ENCODE assay signal across 8 cellular contexts in genomic region chr19:40348961-40349507, GRCh38. TPM values are rescaled to one million over a fixed set of nuclear protein-coding genes. Genes with fewer than 3 reads are reported as not detected.
A peak's percentile ranks its signal among the peaks of the same experiment; 100 is the strongest.
DNase-seq lines count a peak whose midpoint lies in the region; ATAC-seq and TF ChIP-seq lines count a peak whose summit lies in the region.

No MANE protein-coding gene starts in this region.

- CTCF ChIA-PET in PC-3 (lab: Charles Lee): interaction anchor here (1.0 kb wide), 1 partner anchor 72 kb away, joined by 8 read pairs; no protein-coding TSS in a partner anchor

- peak overlapping the region; percentile 32 for H3K27ac ChIP-seq in BLaER1
- H3K27ac ChIP-seq in PC-3 (ENCODE audit: low read length): no peak overlapping the region
- peak overlapping the region; percentile 33 for H3K27ac ChIP-seq in mesenchymal stem cell (ENCODE audit: low read length, poor library complexity, severe bottlenecking)
- peak overlapping the region; percentile 67 to 85 (median 78) for H3K27ac ChIP-seq in upper lobe of left lung

- no peaks in the 10 kb centered on the region for H3F3A ChIP-seq in PC-3 (ENCODE audit: low read length, unreplicated experiment)

- ATAC-seq in PC-3 (no peak), upper lobe of left lung (ENCODE audit: low FRiP score in 2 of 2) (peak in 1 of 2 donors; percentile 44), HG03108 (IDR thresholded peaks at IDR 0.05; ENCODE audit: unreplicated experiment) (no peak)

- H3K14ac ChIP-seq in mesenchymal stem cell (ENCODE audit: low read length in 2 of 2): peak overlapping the region in 1 of 2 experiments; percentile 90

- H3K18ac ChIP-seq in mesenchymal stem cell (ENCODE audit: low read depth in 1 of 2, low read length in 2 of 2): peak overlapping the region; percentile 34 to 50

- TF ChIP-seq EP300 in upper lobe of left lung (IDR thresholded peaks at IDR 0.05): no peak

- no peak overlapping the region for H4K8ac ChIP-seq in mesenchymal stem cell (ENCODE audit: low read length)

- H3K27me3 Mint-ChIP-seq in chondrocyte (ENCODE audit: low read depth): no peaks in the 10 kb centered on the region

- peaks cover 32% of the 10 kb centered on the region for H3K79me1 ChIP-seq in mesenchymal stem cell (replicated peaks; ENCODE audit: low read length, poor library complexity, severe bottlenecking)

- H3K4me2 ChIP-seq in BLaER1 (peak overlapping the region; percentile 91), PC-3 (ENCODE audit: low read length) (peak overlapping the region; percentile 96), mesenchymal stem cell (ENCODE audit: low read length, poor library complexity, severe bottlenecking) (peak overlapping the region; percentile 82)

- H2BK12ac ChIP-seq in mesenchymal stem cell (ENCODE audit: low read length in 2 of 2): peak overlapping the region in 1 of 2 experiments; percentile 83

- no peak overlapping the region for H2BK120ac ChIP-seq in mesenchymal stem cell (ENCODE audit: low read depth, low read length)

- in situ Hi-C loops in KBM-7 (cut with MboI; ENCODE audit: low pct_unique_long_range_greater_than_20kb, low sequenced_read_pairs): no loop called here

- peaks cover 10% of the 10 kb centered on the region; the same call in 1 of the 2 replicates for H4K20me1 ChIP-seq in BLaER1
- no peaks in the 10 kb centered on the region for H4K20me1 ChIP-seq in PC-3 (ENCODE audit: low read length)

- peak overlapping the region; percentile 77 for H3K4me3 ChIP-seq in BLaER1
- peak overlapping the region; percentile 79 for H3K4me3 ChIP-seq in H7 (ENCODE audit: insufficient read depth, low read depth, low read length)
- H3K4me3 ChIP-seq in PC-3 (ENCODE audit: low read length): peak overlapping the region; percentile 93
- peak overlapping the region; percentile 48 to 89 for H3K4me3 ChIP-seq in mesenchymal stem cell (ENCODE audit: insufficient read depth in 1 of 2, low read depth in 1 of 2, low read length in 2 of 2)
- H3K4me3 ChIP-seq in upper lobe of left lung: peak overlapping the region; percentile 70 to 95 (median 88)

- H4K91ac ChIP-seq in mesenchymal stem cell (ENCODE audit: low read length): peak overlapping the region; percentile 36

- H3K36me3 ChIP-seq in BLaER1 (peaks cover 6% of the 10 kb centered on the region; the same call in 1 of the 2 replicates), H7 (replicated peaks; ENCODE audit: control insufficient read depth, insufficient read depth, low read length) (no peaks in the 10 kb centered on the region), PC-3 (ENCODE audit: low read depth, low read length) (no peaks in the 10 kb centered on the region), mesenchymal stem cell (ENCODE audit: control insufficient read depth in 1 of 2, insufficient read depth in 2 of 2, low read depth in 1 of 2, low read length in 2 of 2) (peaks cover 9 to 14% of the 10 kb centered on the region in 2 experiments), upper lobe of left lung (no peaks in the 10 kb centered on the region)

- DNase-seq in H7 (no peak), PC-3 (peak; percentile 26), chondrocyte (ENCODE audit: low spot score) (no peak), mesenchymal stem cell (peak; percentile 77), upper lobe of left lung (peak in 1 of 2 donors; percentile 28), KBM-7 (no peak)

- peak overlapping the region in 1 of 2 experiments; percentile 56 for H3K4ac ChIP-seq in mesenchymal stem cell (ENCODE audit: low read depth in 1 of 2, low read length in 2 of 2)

- H3K36me3 Mint-ChIP-seq in chondrocyte (ENCODE audit: low read depth): no peaks in the 10 kb centered on the region

- H3K4me1 ChIP-seq in BLaER1 (peaks cover 20% of the 10 kb centered on the region), PC-3 (ENCODE audit: insufficient read depth, low read length) (no peaks in the 10 kb centered on the region; the same call in 1 of the 2 replicates), mesenchymal stem cell (ENCODE audit: control insufficient read depth, insufficient read depth, low read depth, low read length) (peaks cover 10% of the 10 kb centered on the region), upper lobe of left lung (peaks cover 10 to 33% (median 20%) of the 10 kb centered on the region in 4 donors)

- no peak for TF ChIP-seq CTCF in PC-3 (conservative IDR thresholded peaks at IDR 0.05; ENCODE audit: low read depth, low read length)
- no peak for TF ChIP-seq CTCF in chondrocyte (IDR thresholded peaks at IDR 0.05)
- no peak for TF ChIP-seq CTCF in upper lobe of left lung (IDR thresholded peaks at IDR 0.05)

- H2AFZ ChIP-seq in PC-3 (ENCODE audit: low read length) (peak overlapping the region; percentile 95), mesenchymal stem cell (ENCODE audit: low read depth, low read length) (no peak overlapping the region)

- no peak overlapping the region for H2AK5ac ChIP-seq in mesenchymal stem cell (ENCODE audit: low read length, severe bottlenecking)

- 21% methylated on average over 17 of the region's 17 CpGs for WGBS in mesenchymal stem cell
- WGBS in upper lobe of left lung, 2 donors: 9 to 16% methylated on average over 17 of the region's 17 CpGs

- H3K23ac ChIP-seq in mesenchymal stem cell (ENCODE audit: low read length in 2 of 2): peak overlapping the region in 1 of 2 experiments; percentile 83

- H2BK5ac ChIP-seq in mesenchymal stem cell (ENCODE audit: low read depth, low read length, poor library complexity, severe bottlenecking): no peak overlapping the region

- POLR2A ChIA-PET in PC-3 (lab: Charles Lee; ENCODE audit: unreplicated experiment): no interaction called here

- H3K9me3 Mint-ChIP-seq in chondrocyte (ENCODE audit: low read depth): no peaks in the 10 kb centered on the region

- no peak overlapping the region for H2BK15ac ChIP-seq in mesenchymal stem cell (ENCODE audit: low read depth, poor library complexity, severe bottlenecking)

- no peaks in the 10 kb centered on the region for H3K9me3 ChIP-seq in BLaER1
- H3K9me3 ChIP-seq in PC-3 (ENCODE audit: low read length): no peaks in the 10 kb centered on the region
- H3K9me3 ChIP-seq in mesenchymal stem cell (ENCODE audit: control insufficient read depth, low read length): no peaks in the 10 kb centered on the region
- no peaks in the 10 kb centered on the region for H3K9me3 ChIP-seq in upper lobe of left lung

- TF ChIP-seq POLR2A in upper lobe of left lung (IDR thresholded peaks at IDR 0.05): no peak

- intact Hi-C loops in PC-3 (cut with micrococcal nuclease): loop anchor here (5.0 kb wide), 1 partner anchor 73 kb away; no protein-coding TSS in a partner anchor

- TSS peak; percentile 73 for BruUV-seq in PC-3 (replicated peaks; lab: Mats Ljungman, UMichigan)

- H3K9me2 ChIP-seq in PC-3 (replicated peaks; ENCODE audit: low read length): no peaks in the 10 kb centered on the region

- peak overlapping the region; percentile 97 for H3K27ac Mint-ChIP-seq in chondrocyte (ENCODE audit: unreplicated experiment)

- H3K9ac ChIP-seq in BLaER1: peak overlapping the region; percentile 73
- peak overlapping the region; percentile 77 for H3K9ac ChIP-seq in PC-3 (ENCODE audit: low read length)
- peak overlapping the region; percentile 94 for H3K9ac ChIP-seq in mesenchymal stem cell (ENCODE audit: low read length)

- H3K27me3 ChIP-seq in BLaER1 (no peaks in the 10 kb centered on the region), H7 (ENCODE audit: control insufficient read depth, insufficient read depth, low read length) (no peaks in the 10 kb centered on the region), PC-3 (ENCODE audit: low read length) (no peaks in the 10 kb centered on the region), mesenchymal stem cell (ENCODE audit: control insufficient read depth in 1 of 2, insufficient read depth in 1 of 2, low read length in 2 of 2) (no peaks in the 10 kb centered on the region), upper lobe of left lung (no peaks in the 10 kb centered on the region)

- peaks cover 31% of the 10 kb centered on the region for H3K4me1 Mint-ChIP-seq in chondrocyte (ENCODE audit: low read depth)

- H3K4me3 Mint-ChIP-seq in chondrocyte (ENCODE audit: unreplicated experiment): peak overlapping the region; percentile 94

- H3K79me2 ChIP-seq in PC-3 (ENCODE audit: low read length): peaks cover 24% of the 10 kb centered on the region

RNA-seq across cellular contexts. Expression of gene PLD3, which starts 0.5 kb away (rescaled TPM):
- 332 and 352 TPM in 2 replicates for total RNA-seq in H7 (2014; rRNA removed; shearing (Covaris generic))
- total RNA-seq in PC-3 (2014; rRNA removed) (95.4 and 96.1 TPM in 2 replicates), chondrocyte (478 to 514 TPM (median 487 TPM) in 3 replicates), upper lobe of left lung (100 to 1,000 TPM; 257 to 710 (median 470) TPM)
- 586 TPM for polyA plus RNA-seq in mesenchymal stem cell (2013, experiment 1 of 2)
- polyA plus RNA-seq in mesenchymal stem cell (2013, experiment 2 of 2): 580 TPM

RNA-seq across cellular contexts. Expression of gene C19orf47, which starts 0.8 kb away (rescaled TPM):
- 8.2 and 11.8 TPM in 2 replicates for total RNA-seq in H7 (2014; rRNA removed; shearing (Covaris generic))
- total RNA-seq in PC-3 (2014; rRNA removed) (13.9 and 18.2 TPM in 2 replicates), chondrocyte (19.4 to 22.2 TPM (median 21.5 TPM) in 3 replicates), upper lobe of left lung (10 to 100 TPM; 12.6 to 59.7 (median 16.4) TPM)
- polyA plus RNA-seq in mesenchymal stem cell (2013, experiment 1 of 2): 12.7 TPM
- polyA plus RNA-seq in mesenchymal stem cell (2013, experiment 2 of 2): 12.8 TPM

RNA-seq across cellular contexts. Expression of gene HIPK4, which starts 40.9 kb away (rescaled TPM):
- total RNA-seq in H7 (2014; rRNA removed; shearing (Covaris generic)): 0.15 and 0.24 TPM in 2 replicates
- total RNA-seq in PC-3 (2014; rRNA removed): 0.46 TPM in 1 of 2 replicates, not detected in the other
- 0.20 to 0.53 TPM (median 0.46 TPM) in 3 replicates for total RNA-seq in chondrocyte
- polyA plus RNA-seq in mesenchymal stem cell (2013, experiment 1 of 2): 0.29 TPM
- 0.25 TPM for polyA plus RNA-seq in mesenchymal stem cell (2013, experiment 2 of 2)
- 1 to 10 TPM in 1 of 6 donors, under 1 TPM in 4, not detected in 1; 0.17 to 1.0 (median 0.46) TPM for total RNA-seq in upper lobe of left lung

Comparison
In these comparisons a context has a peak if more than half of its experiments do, and no peak if none do; other contexts are left out.
1. DNase-seq: peak in PC-3 (single experiment) and mesenchymal stem cell (single experiment); none in H7 (single experiment), chondrocyte (single experiment) and KBM-7 (single experiment).
2. Peak in every context shown above with its lines, with median percentiles within 50 percentile points of each other: H3K4me2 ChIP-seq, H3K4me3 ChIP-seq and H3K9ac ChIP-seq.